23 cellular contexts compared by ENCODE assay signal in the genomic region with DNA sequence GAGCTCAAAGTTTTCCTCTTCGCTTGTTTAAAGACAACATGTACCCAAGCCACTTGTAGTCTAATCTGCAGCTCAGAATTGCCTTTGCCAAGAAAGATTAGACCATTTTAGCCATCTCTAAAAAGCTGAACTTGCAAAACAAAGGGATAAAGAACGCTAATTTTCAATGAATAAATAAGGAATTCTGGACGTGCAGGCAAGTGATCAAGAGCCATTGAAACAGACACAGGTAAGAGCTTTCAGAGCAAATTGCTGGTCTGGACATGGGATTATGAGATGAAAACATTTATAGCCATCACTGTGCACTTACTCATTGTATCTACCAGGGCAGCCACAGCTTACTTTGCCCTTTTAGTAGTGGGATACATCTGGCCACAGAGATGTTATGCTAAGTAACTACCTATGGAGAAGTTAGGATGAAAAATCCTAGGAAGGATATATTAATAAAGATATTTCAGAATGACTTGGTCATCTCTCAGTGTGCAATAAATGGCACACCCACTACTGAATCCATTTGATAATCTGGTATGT. TPM values are rescaled to one million over a fixed set of nuclear protein-coding genes. Genes with fewer than 3 reads are reported as not detected.
DNase-seq lines count a peak whose midpoint lies in the region; ATAC-seq and TF ChIP-seq lines count a peak whose summit lies in the region.
"Had no signal": no experiment of that assay in that cellular context is flagged by ENCODE, and none has a peak within 500 bp of the region (broad histone marks: within the 10 kb centered on the region; RNA-seq: fewer than 3 reads in every experiment).

No MANE protein-coding gene starts in this region.

- TF ChIP-seq CTCF in liver (IDR thresholded peaks at IDR 0.05; ENCODE audit: low read depth, low read length, missing input control) (no peak), PC-3 (conservative IDR thresholded peaks at IDR 0.05; ENCODE audit: low read depth, low read length) (no peak)

- peaks cover 4 to 21% (median 20%) of the 10 kb centered on the region in 4 donors for H3K4me1 ChIP-seq in liver (ENCODE audit: control insufficient read depth in 4 of 4, insufficient read depth in 4 of 4, low read length in 3 of 4)
- H3K4me1 ChIP-seq in PC-3 (ENCODE audit: insufficient read depth, low read length) = no peaks in the 10 kb centered on the region

- H3K4me3 ChIP-seq in liver (ENCODE audit: low read depth in 1 of 3, low read length in 3 of 3) (no peak overlapping the region), PC-3 (ENCODE audit: low read length) (no peak overlapping the region)

- ATAC-seq in left cardiac atrium (peak; percentile 48 to 73), GM19324 (IDR thresholded peaks at IDR 0.05; ENCODE audit: low FRiP score, unreplicated experiment) (no peak), PC-3 (no peak)

- no peaks in the 10 kb centered on the region for H4K20me1 ChIP-seq in PC-3 (ENCODE audit: low read length)

- H3K9ac ChIP-seq in liver (ENCODE audit: low read depth in 1 of 2, low read length in 2 of 2) = no peak overlapping the region
- H3K9ac ChIP-seq in PC-3 (ENCODE audit: low read length) = no peak overlapping the region

- peak; percentile 17 for DNase-seq in DMS79 treated with DMSO at 0.1 percent for 48 hours (lab: John Stamatoyannopoulos, UW)
- no peak for DNase-seq in DMS79 (lab: John Stamatoyannopoulos, UW)
- DNase-seq in left cardiac atrium = no peak
- DNase-seq in NK-92 treated with Interleukin-12 subunit alpha and Interleukin-12 subunit beta, amount 100 ng/mL, for 24 hours (lab: John Stamatoyannopoulos, UW) = no peak
- no peak for DNase-seq in T-helper 1 cell
- no peak for DNase-seq in PC-3
- DNase-seq: CD8-positive, alpha-beta memory T cell; EL; GF-D8; H9; HFFc6; Karpas-422; NCI-H1694; NCI-H2081; NCI-H2171; NCI-H345; NCI-H524; NCI-H774; SHP77 had no signal

- no peaks in the 10 kb centered on the region for H3K9me2 ChIP-seq in PC-3 (replicated peaks; ENCODE audit: low read length)

- TF ChIP-seq RAD21 in liver (IDR thresholded peaks at IDR 0.05) = no peak

- POLR2A ChIA-PET in PC-3 (lab: Charles Lee; ENCODE audit: unreplicated experiment) = no interaction called here

- H3K27me3 ChIP-seq in liver (ENCODE audit: control insufficient read depth in 4 of 4, insufficient read depth in 4 of 4, low read length in 3 of 4) (no peaks in the 10 kb centered on the region), PC-3 (ENCODE audit: low read length) (no peaks in the 10 kb centered on the region)

- BruUV-seq in PC-3 (replicated peaks; lab: Mats Ljungman, UMichigan) = no TSS peak

- H3K79me2 ChIP-seq in PC-3 (ENCODE audit: low read length) = no peaks in the 10 kb centered on the region

- no peaks in the 10 kb centered on the region for H3F3A ChIP-seq in PC-3 (ENCODE audit: low read length, unreplicated experiment)

- H3K9me3 ChIP-seq in liver (ENCODE audit: control insufficient read depth in 4 of 4, low read length in 3 of 4) (no peaks in the 10 kb centered on the region), PC-3 (ENCODE audit: low read length) (no peaks in the 10 kb centered on the region)

- no peak overlapping the region for H3K4me2 ChIP-seq in PC-3 (ENCODE audit: low read length)

- intact Hi-C loops in left cardiac atrium (cut with DNase I) (no loop called here), PC-3 (cut with micrococcal nuclease) (no loop called here)

- CTCF ChIA-PET in PC-3 (lab: Charles Lee) = no interaction called here

- H3K36me3 ChIP-seq in liver (ENCODE audit: control insufficient read depth in 4 of 4, insufficient read depth in 3 of 4, low read depth in 1 of 4, low read length in 3 of 4) (peaks cover 0 to 2% (median 0%) of the 10 kb centered on the region in 4 donors), PC-3 (ENCODE audit: low read depth, low read length) (peaks cover 3% of the 10 kb centered on the region; the same call in 1 of the 2 replicates)

- 34% methylated on average over 3 of the region's 3 CpGs for WGBS in liver

- no peak overlapping the region for H2AFZ ChIP-seq in PC-3 (ENCODE audit: low read length)

- H3K27ac ChIP-seq in liver (ENCODE audit: low read depth in 1 of 2, low read length in 2 of 2) (peak overlapping the region; percentile 68 to 87), PC-3 (ENCODE audit: low read length) (no peak overlapping the region)
- H3K27ac ChIP-seq: 22Rv1, C4-2B had no signal

TF ChIP-seq in liver, 16 proteins besides CTCF, POLR2A, EP300 and RAD21:
- TF ChIP-seq HNF4G (IDR thresholded peaks at IDR 0.05) = peak; percentile 2
- no peak for TF ChIP-seq FOXA1 (IDR thresholded peaks at IDR 0.05)
- TF ChIP-seq JUND (IDR thresholded peaks at IDR 0.05) = peak in 1 of 2 donors; percentile 5
- TF ChIP-seq, protein P1, sequence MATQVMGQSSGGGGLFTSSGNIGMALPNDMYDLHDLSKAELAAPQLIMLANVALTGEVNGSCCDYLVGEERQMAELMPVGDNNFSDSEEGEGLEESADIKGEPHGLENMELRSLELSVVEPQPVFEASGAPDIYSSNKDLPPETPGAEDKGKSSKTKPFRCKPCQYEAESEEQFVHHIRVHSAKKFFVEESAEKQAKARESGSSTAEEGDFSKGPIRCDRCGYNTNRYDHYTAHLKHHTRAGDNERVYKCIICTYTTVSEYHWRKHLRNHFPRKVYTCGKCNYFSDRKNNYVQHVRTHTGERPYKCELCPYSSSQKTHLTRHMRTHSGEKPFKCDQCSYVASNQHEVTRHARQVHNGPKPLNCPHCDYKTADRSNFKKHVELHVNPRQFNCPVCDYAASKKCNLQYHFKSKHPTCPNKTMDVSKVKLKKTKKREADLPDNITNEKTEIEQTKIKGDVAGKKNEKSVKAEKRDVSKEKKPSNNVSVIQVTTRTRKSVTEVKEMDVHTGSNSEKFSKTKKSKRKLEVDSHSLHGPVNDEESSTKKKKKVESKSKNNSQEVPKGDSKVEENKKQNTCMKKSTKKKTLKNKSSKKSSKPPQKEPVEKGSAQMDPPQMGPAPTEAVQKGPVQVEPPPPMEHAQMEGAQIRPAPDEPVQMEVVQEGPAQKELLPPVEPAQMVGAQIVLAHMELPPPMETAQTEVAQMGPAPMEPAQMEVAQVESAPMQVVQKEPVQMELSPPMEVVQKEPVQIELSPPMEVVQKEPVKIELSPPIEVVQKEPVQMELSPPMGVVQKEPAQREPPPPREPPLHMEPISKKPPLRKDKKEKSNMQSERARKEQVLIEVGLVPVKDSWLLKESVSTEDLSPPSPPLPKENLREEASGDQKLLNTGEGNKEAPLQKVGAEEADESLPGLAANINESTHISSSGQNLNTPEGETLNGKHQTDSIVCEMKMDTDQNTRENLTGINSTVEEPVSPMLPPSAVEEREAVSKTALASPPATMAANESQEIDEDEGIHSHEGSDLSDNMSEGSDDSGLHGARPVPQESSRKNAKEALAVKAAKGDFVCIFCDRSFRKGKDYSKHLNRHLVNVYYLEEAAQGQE (IDR thresholded peaks at IDR 0.05) = no peak
- TF ChIP-seq HNF4A (conservative IDR thresholded peaks at IDR 0.05) = peak in 1 of 2 donors; percentile 37
- TF ChIP-seq RXRA (IDR thresholded peaks at IDR 0.05) = no peak

RNA-seq across cellular contexts. Expression of gene RND2, which starts 44.4 kb away (rescaled TPM):
- 1 to 10 TPM; 1.6 to 1.8 TPM for total RNA-seq in left cardiac atrium
- total RNA-seq in liver = 1 to 10 TPM; 1.9 to 2.8 TPM
- 1 to 10 TPM; 2.1 to 2.4 TPM for polyA plus RNA-seq in liver
- total RNA-seq in PC-3 (2014; rRNA removed) = 0.12 and 0.29 TPM in 2 replicates
- polyA plus RNA-seq: CD8-positive, alpha-beta memory T cell had no signal

RNA-seq across cellular contexts. Expression of gene VAT1, which starts 47.2 kb away (rescaled TPM):
- total RNA-seq in left cardiac atrium (100 to 1,000 TPM; 115 to 118 TPM), liver (10 to 100 TPM; 16.3 to 18.7 TPM), PC-3 (2014; rRNA removed) (62.4 and 68.1 TPM in 2 replicates)
- 10 to 100 TPM; 32.1 to 38.8 TPM for polyA plus RNA-seq in liver

RNA-seq across cellular contexts. Expression of gene BRCA1, which starts 55.7 kb away (rescaled TPM):
- total RNA-seq in left cardiac atrium (1 to 10 TPM; 2.9 to 7.9 TPM), liver (10 to 100 TPM in 1 of 2 donors, 1 to 10 TPM in 1; 8.9 to 18.6 TPM), PC-3 (2014; rRNA removed) (31.8 and 36.3 TPM in 2 replicates)
- polyA plus RNA-seq in liver = 10 to 100 TPM in 1 of 2 donors, 1 to 10 TPM in 1; 1.5 to 16.8 TPM

Comparison
In these comparisons a context has a peak if more than half of its experiments do, and no peak if none do; other contexts are left out.
1. ATAC-seq: peak in left cardiac atrium (2 of 2); none in GM19324 (single experiment) and PC-3 (single experiment).